9 cellular contexts compared by ENCODE assay signal in the genomic region with DNA sequence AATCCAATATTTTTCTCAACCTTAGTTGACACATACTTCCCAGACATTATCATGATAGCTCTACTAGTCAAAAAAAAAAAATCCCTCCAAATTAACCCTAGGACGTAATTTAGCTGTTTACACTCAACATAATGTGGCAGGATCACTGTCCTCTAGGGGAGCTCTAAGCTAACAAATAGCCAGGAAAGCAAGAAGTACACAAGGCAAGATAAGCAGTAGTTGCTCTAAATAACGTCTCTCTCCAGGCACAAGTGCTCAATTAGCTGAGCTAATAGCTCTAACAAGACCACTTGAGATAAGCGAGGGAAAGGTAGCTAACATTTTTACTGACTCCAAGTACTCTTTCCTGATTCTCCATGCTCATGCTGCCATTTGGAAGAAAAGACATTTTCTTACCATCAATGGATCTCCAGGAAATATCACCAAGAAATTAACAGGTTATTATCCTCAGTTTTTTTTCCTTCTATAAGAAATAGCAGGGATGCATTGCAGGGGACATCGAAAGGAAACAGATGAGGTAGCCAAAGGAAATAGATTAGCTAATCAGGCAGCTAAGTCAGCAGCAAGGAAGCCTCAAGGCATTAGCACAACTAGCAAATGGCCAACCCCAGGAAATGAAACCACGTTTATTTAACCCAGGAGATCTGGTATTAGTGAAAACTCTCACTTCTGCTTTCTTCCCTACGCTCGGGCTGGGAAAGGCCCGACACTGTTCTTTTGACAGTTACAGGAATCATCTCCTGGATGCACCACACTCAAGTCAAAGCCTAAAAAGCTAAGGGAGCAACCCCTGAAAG.
DNase-seq lines count a peak whose midpoint lies in the region; ATAC-seq and TF ChIP-seq lines count a peak whose summit lies in the region.
"Had no signal": no experiment of that assay in that cellular context is flagged by ENCODE, and none has a peak within 500 bp of the region (broad histone marks: within the 10 kb centered on the region; RNA-seq: fewer than 3 reads in every experiment).

No MANE protein-coding gene starts in this region.

- CTCF ChIA-PET in WTC11 (lab: Charles Lee), result interaction anchor here (0.6 to 3.1 kb wide), 14 partner anchors 9 to 448 kb away, joined by 3 to 19 read pairs (median 4); no protein-coding TSS in a partner anchor

- DNase-seq in NCI-H510A treated with DMSO at 0.1 percent for 48 hours (lab: John Stamatoyannopoulos, UW), result peak; percentile 10
- DNase-seq in NCI-H510A (lab: John Stamatoyannopoulos, UW), result no peak
- no peak for DNase-seq in WTC11 (ENCODE audit: low spot score)
- DNase-seq in progenitor cell of endocrine pancreas (ENCODE audit: low spot score, unreplicated experiment), result no peak
- DNase-seq in islet precursor cell, result no peak
- no peak for DNase-seq in stimulated activated CD4-positive, alpha-beta T cell treated with anti-CD3 and anti-CD28 coated beads, Interleukin-12 subunit alpha, Interleukin-12 subunit beta, amount 100 ng/mL, for 4 hours
- DNase-seq in activated CD8-positive, alpha-beta memory T cell treated with anti-CD3 and anti-CD28 coated beads, Interleukin-2, amount 50 U/mL, for 48 hours, result no peak
- DNase-seq: CD4-positive, CD25-positive, alpha-beta regulatory T cell had no signal

- TF ChIP-seq RAD21 in Ishikawa (IDR thresholded peaks at IDR 0.05; ENCODE audit: low read depth), result peak; percentile 60

- peak; percentile 59; the same call in 1 of the 2 replicates for TF ChIP-seq CTCF in WTC11 (IDR thresholded peaks at IDR 0.05)
- TF ChIP-seq CTCF in progenitor cell of endocrine pancreas (IDR thresholded peaks at IDR 0.05; ENCODE audit: unreplicated experiment), result peak; percentile 43

- no peak overlapping the region for H3K4me3 Mint-ChIP-seq in WTC11
- H3K4me3 Mint-ChIP-seq in progenitor cell of endocrine pancreas (ENCODE audit: low read depth), result no peak overlapping the region
- H3K4me3 Mint-ChIP-seq: CD4-positive, CD25-positive, alpha-beta regulatory T cell had no signal

- no peak for TF ChIP-seq EP300 in Ishikawa (IDR thresholded peaks at IDR 0.05; ENCODE audit: borderline replicate concordance)

- H3K27ac Mint-ChIP-seq in WTC11 (peak overlapping the region; percentile 91), progenitor cell of endocrine pancreas (no peak overlapping the region)
- H3K27ac Mint-ChIP-seq: CD4-positive, CD25-positive, alpha-beta regulatory T cell had no signal

- POLR2A ChIA-PET in WTC11 (lab: Charles Lee), result interaction anchor here (1.0 kb wide), 1 partner anchor 53 kb away, joined by 4 read pairs; no protein-coding TSS in a partner anchor

- ATAC-seq in WTC11, result peak; percentile 50

- H3K9me3 Mint-ChIP-seq in WTC11, result no peaks in the 10 kb centered on the region
- no peaks in the 10 kb centered on the region for H3K9me3 Mint-ChIP-seq in progenitor cell of endocrine pancreas (ENCODE audit: low read depth)

- H3K36me3 Mint-ChIP-seq in WTC11 (no peaks in the 10 kb centered on the region), progenitor cell of endocrine pancreas (ENCODE audit: insufficient read depth) (no peaks in the 10 kb centered on the region)
- H3K36me3 Mint-ChIP-seq: CD4-positive, CD25-positive, alpha-beta regulatory T cell had no signal

- H3K27me3 Mint-ChIP-seq in WTC11 (ENCODE audit: low read depth) (no peaks in the 10 kb centered on the region), progenitor cell of endocrine pancreas (peaks cover 18% of the 10 kb centered on the region)
- H3K27me3 Mint-ChIP-seq: CD4-positive, CD25-positive, alpha-beta regulatory T cell had no signal

- H3K4me1 Mint-ChIP-seq in WTC11 (peaks cover 66% of the 10 kb centered on the region), progenitor cell of endocrine pancreas (ENCODE audit: low read depth) (peaks cover 18% of the 10 kb centered on the region)
- H3K4me1 Mint-ChIP-seq: CD4-positive, CD25-positive, alpha-beta regulatory T cell had no signal

TF ChIP-seq in Ishikawa, 13 proteins besides CTCF, POLR2A, EP300 and RAD21:
- TF ChIP-seq ZBTB7A (IDR thresholded peaks at IDR 0.05; ENCODE audit: low read depth) (no peak), TAF1 (IDR thresholded peaks at IDR 0.05; ENCODE audit: low read depth) (no peak), CREB1 (IDR thresholded peaks at IDR 0.05; ENCODE audit: low read depth) (no peak), CEBPB (IDR thresholded peaks at IDR 0.05) (no peak)
- TF ChIP-seq, protein P1, sequence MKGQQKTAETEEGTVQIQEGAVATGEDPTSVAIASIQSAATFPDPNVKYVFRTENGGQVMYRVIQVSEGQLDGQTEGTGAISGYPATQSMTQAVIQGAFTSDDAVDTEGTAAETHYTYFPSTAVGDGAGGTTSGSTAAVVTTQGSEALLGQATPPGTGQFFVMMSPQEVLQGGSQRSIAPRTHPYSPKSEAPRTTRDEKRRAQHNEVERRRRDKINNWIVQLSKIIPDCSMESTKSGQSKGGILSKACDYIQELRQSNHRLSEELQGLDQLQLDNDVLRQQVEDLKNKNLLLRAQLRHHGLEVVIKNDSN (IDR thresholded peaks at IDR 0.05), result no peak

TF ChIP-seq in WTC11, 78 proteins besides CTCF, POLR2A, EP300 and RAD21:
- TF ChIP-seq, protein P2, sequence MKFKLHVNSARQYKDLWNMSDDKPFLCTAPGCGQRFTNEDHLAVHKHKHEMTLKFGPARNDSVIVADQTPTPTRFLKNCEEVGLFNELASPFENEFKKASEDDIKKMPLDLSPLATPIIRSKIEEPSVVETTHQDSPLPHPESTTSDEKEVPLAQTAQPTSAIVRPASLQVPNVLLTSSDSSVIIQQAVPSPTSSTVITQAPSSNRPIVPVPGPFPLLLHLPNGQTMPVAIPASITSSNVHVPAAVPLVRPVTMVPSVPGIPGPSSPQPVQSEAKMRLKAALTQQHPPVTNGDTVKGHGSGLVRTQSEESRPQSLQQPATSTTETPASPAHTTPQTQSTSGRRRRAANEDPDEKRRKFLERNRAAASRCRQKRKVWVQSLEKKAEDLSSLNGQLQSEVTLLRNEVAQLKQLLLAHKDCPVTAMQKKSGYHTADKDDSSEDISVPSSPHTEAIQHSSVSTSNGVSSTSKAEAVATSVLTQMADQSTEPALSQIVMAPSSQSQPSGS (CRISPR knock-in tag; IDR thresholded peaks at IDR 0.05; ENCODE audit: borderline replicate concordance, low read depth), result no peak
- TF ChIP-seq SP1 (CRISPR knock-in tag; conservative IDR thresholded peaks at IDR 0.05) (no peak), ELF4 (CRISPR knock-in tag; IDR thresholded peaks at IDR 0.05; ENCODE audit: low read depth) (no peak), NFYB (CRISPR knock-in tag; conservative IDR thresholded peaks at IDR 0.05; ENCODE audit: low read depth) (no peak), ZBTB21 (CRISPR knock-in tag; IDR thresholded peaks at IDR 0.05; ENCODE audit: borderline replicate concordance) (no peak), MXD4 (CRISPR knock-in tag; IDR thresholded peaks at IDR 0.05; ENCODE audit: borderline replicate concordance) (no peak), NR2C2 (CRISPR knock-in tag; IDR thresholded peaks at IDR 0.05) (no peak), SMAD3 (CRISPR knock-in tag; IDR thresholded peaks at IDR 0.05; ENCODE audit: borderline replicate concordance) (no peak), ZNF671 (CRISPR knock-in tag; IDR thresholded peaks at IDR 0.05) (no peak)
- TF ChIP-seq, protein P3, sequence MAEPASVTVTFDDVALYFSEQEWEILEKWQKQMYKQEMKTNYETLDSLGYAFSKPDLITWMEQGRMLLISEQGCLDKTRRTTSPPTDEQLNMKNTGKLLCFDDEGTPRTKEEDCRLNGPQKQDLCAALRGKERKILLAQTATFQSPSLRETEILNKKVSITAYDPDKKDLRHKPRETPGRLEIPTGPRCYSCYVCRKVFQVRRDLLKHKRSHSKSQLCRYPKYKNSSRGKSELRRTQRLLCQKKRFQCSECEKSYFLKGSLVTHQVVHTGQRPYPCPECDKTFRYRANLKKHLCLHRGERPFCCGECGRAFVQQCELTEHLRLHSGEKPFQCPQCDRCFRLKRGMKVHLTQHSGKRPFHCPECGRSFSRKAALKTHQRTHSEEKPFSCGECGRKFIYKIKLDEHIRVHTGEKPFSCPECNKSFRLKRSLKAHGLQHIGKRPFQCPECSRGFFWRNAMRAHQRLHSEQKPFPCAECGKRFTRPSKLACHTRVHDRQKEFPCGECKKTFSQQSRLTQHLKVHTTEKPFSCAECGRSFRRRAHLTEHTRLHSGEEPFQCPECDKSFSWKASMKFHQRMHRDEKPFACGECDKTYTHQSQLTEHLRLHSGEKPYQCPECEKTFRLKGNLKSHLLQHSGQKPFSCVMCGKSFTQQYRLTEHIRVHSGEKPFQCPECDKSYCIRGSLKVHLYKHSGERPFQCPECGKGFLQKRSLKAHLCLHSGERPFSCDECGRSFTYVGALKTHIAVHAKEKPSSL (CRISPR knock-in tag; conservative IDR thresholded peaks at IDR 0.05), result no peak
